1 cellular context compared by ENCODE assay signal in the genomic region with DNA sequence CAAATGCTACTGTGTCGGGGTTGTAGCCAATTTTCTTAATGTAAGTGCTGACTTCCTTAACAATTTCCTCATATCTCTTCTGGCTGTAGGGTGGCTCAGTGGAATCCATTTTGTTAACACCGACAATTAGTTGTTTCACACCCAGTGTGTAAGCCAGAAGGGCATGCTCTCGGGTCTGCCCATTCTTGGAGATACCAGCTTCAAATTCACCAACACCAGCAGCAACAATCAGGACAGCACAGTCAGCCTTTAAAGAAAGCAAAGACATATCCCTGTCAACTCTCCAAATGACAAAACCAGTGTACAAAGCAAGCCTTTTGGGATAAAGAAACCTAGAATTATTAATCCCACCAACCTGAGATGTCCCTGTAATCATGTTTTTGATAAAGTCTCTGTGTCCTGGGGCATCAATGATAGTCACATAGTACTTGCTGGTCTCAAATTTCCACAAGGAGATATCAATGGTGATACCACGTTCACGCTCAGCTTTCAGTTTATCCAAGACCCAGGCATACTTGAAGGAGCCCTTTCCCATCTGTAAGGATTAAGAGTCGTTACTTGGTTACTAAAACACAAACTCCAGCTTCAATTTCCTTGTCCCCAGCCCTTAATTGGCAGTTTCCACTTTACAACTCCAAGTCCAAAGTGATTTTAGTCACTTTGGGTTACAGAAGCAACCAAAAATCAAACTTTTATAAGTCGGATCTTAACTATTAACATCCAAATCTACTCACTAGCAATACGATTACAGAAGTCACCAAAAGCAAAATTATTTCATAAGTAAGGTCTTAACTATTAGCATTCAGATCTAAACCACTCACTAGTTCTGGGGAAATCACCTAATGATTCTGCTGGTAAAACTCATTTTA.
A peak's percentile ranks its signal among the peaks of the same experiment; 100 is the strongest.
TF ChIP-seq lines count a peak whose summit lies in the region.

No MANE protein-coding gene starts in this region.

TF ChIP-seq in GM12878, 131 proteins besides CTCF, POLR2A, EP300 and RAD21:
- TF ChIP-seq SMAD5 (IDR thresholded peaks at IDR 0.05; ENCODE audit: low read depth) (0 out of 2 replicates have a peak, but pooled peaks have one; percentile 64), POLR2AphosphoS5 (IDR thresholded peaks at IDR 0.05; ENCODE audit: low read length) (peak; percentile 67; the same call in 1 of the 2 replicates), MTA3 (IDR thresholded peaks at IDR 0.05; ENCODE audit: borderline replicate concordance, low read length) (0 out of 2 replicates have a peak, but pooled peaks have one; percentile 29)
- TF ChIP-seq, protein P1, sequence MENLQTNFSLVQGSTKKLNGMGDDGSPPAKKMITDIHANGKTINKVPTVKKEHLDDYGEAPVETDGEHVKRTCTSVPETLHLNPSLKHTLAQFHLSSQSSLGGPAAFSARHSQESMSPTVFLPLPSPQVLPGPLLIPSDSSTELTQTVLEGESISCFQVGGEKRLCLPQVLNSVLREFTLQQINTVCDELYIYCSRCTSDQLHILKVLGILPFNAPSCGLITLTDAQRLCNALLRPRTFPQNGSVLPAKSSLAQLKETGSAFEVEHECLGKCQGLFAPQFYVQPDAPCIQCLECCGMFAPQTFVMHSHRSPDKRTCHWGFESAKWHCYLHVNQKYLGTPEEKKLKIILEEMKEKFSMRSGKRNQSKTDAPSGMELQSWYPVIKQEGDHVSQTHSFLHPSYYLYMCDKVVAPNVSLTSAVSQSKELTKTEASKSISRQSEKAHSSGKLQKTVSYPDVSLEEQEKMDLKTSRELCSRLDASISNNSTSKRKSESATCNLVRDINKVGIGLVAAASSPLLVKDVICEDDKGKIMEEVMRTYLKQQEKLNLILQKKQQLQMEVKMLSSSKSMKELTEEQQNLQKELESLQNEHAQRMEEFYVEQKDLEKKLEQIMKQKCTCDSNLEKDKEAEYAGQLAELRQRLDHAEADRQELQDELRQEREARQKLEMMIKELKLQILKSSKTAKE (IDR thresholded peaks at IDR 0.05; ENCODE audit: low read depth, poor library complexity, severe bottlenecking): peak; percentile 12
